In the genomic region with DNA sequence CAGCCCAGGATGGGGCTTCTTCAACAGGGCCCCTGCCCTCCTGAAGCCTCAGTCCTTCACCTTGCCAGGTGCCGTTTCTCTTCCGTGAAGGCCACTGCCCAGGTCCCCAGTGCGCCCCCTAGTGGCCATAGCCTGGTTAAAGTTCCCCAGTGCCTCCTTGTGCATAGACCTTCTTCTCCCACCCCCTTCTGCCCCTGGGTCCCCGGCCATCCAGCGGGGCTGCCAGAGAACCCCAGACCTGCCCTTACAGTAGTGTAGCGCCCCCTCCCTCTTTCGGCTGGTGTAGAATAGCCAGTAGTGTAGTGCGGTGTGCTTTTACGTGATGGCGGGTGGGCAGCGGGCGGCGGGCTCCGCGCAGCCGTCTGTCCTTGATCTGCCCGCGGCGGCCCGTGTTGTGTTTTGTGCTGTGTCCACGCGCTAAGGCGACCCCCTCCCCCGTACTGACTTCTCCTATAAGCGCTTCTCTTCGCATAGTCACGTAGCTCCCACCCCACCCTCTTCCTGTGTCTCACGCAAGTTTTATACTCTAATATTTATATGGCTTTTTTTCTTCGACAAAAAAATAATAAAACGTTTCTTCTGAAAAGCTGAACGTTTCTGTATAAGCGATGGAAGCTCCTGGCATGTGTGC, we compare ENCODE assay signal across 8 cellular contexts. TPM values are rescaled to one million over a fixed set of nuclear protein-coding genes. Genes with fewer than 3 reads are reported as not detected.
A peak's percentile ranks its signal among the peaks of the same experiment; 100 is the strongest.
DNase-seq lines count a peak whose midpoint lies in the region; ATAC-seq and TF ChIP-seq lines count a peak whose summit lies in the region.

No MANE protein-coding gene starts in this region.

- H3K36me3 ChIP-seq in parathyroid adenoma (ENCODE audit: control insufficient read depth, insufficient read depth, low read length) (no peaks in the 10 kb centered on the region), tibial nerve (peaks cover 0 to 32% (median 0%) of the 10 kb centered on the region in 3 donors)

- DNase-seq in COR-L47 (lab: John Stamatoyannopoulos, UW) (peak; percentile 79), Right ventricle myocardium inferior (ENCODE audit: missing footprints) (peak; percentile 91), tibial nerve (ENCODE audit: low spot score in 2 of 2) (peak; percentile 68 to 79)
- DNase-seq in activated naive CD4-positive, alpha-beta T cell treated with anti-CD3 and anti-CD28 coated beads, Interleukin-2, amount 50 U/mL, for 16 hours, result peak; percentile 82

- 0 out of 2 replicates have a peak, but pooled peaks have one; percentile 30 for TF ChIP-seq POLR2A in Raji (IDR thresholded peaks at IDR 0.05; ENCODE audit: insufficient read depth, low read depth, low read length)
- no peak for TF ChIP-seq POLR2A in tibial nerve (IDR thresholded peaks at IDR 0.05)

- H3K27me3 ChIP-seq in parathyroid adenoma (ENCODE audit: control insufficient read depth, insufficient read depth, low read length) (no peaks in the 10 kb centered on the region), tibial nerve (no peaks in the 10 kb centered on the region)

- H3K4me3 ChIP-seq in parathyroid adenoma (ENCODE audit: low read depth, low read length) (peak overlapping the region; percentile 71), tibial nerve (peak overlapping the region; percentile 39 to 58 (median 48))

- no peak overlapping the region for H3K9ac ChIP-seq in parathyroid adenoma

- H2AFZ ChIP-seq in parathyroid adenoma, result peak overlapping the region; percentile 81

- H3K9me3 ChIP-seq in parathyroid adenoma (ENCODE audit: control insufficient read depth, low read length) (no peaks in the 10 kb centered on the region), tibial nerve (no peaks in the 10 kb centered on the region)

- H3K4me1 ChIP-seq in parathyroid adenoma (peaks cover 49% of the 10 kb centered on the region), tibial nerve (peaks cover 0 to 80% (median 49%) of the 10 kb centered on the region in 4 donors)

- 17 to 19% methylated on average over 32 of the region's 32 CpGs for WGBS in tibial nerve, 2 donors

- intact Hi-C loops in Right ventricle myocardium inferior (cut with DNase I), result no loop called here

- ATAC-seq in HG02642 (IDR thresholded peaks at IDR 0.05; ENCODE audit: poor library complexity, unreplicated experiment) (peak; percentile 17), Right ventricle myocardium inferior (no peak), GM21786 (IDR thresholded peaks at IDR 0.05; ENCODE audit: unreplicated experiment) (no peak)

- H3K4me2 ChIP-seq in parathyroid adenoma (ENCODE audit: low read length), result peak overlapping the region; percentile 80

- no peak for TF ChIP-seq EP300 in tibial nerve (IDR thresholded peaks at IDR 0.05)

- H3K27ac ChIP-seq in parathyroid adenoma (peak overlapping the region; percentile 99), tibial nerve (peak overlapping the region in 3 of 4 donors; percentile 64 to 81 (median 79))

- H3K79me2 ChIP-seq in parathyroid adenoma, result peaks cover 5% of the 10 kb centered on the region

- TF ChIP-seq CTCF in parathyroid adenoma (IDR thresholded peaks at IDR 0.05) (peak; percentile 97), tibial nerve (IDR thresholded peaks at IDR 0.05) (peak; percentile 74 to 86 (median 83))

RNA-seq across cellular contexts. Expression of gene PCDHGC5, which starts 23.6 kb away (rescaled TPM):
- total RNA-seq in Right ventricle myocardium inferior (2.4 TPM), tibial nerve (1 to 10 TPM; 3.1 to 5.9 (median 3.8) TPM)

RNA-seq across cellular contexts. Expression of gene PCDHGC4, which starts 27.7 kb away (rescaled TPM):
- 2.4 TPM for total RNA-seq in Right ventricle myocardium inferior
- total RNA-seq in tibial nerve, result 10 to 100 TPM in 1 of 4 donors, 1 to 10 TPM in 3; 3.3 to 11.7 (median 5.1) TPM

RNA-seq across cellular contexts. Expression of gene PCDHGC3, which starts 36.7 kb away (rescaled TPM):
- total RNA-seq in Right ventricle myocardium inferior (22.5 TPM), tibial nerve (10 to 100 TPM; 40.4 to 77.7 (median 56.3) TPM)
